17 cellular contexts compared by ENCODE assay signal in the genomic region with DNA sequence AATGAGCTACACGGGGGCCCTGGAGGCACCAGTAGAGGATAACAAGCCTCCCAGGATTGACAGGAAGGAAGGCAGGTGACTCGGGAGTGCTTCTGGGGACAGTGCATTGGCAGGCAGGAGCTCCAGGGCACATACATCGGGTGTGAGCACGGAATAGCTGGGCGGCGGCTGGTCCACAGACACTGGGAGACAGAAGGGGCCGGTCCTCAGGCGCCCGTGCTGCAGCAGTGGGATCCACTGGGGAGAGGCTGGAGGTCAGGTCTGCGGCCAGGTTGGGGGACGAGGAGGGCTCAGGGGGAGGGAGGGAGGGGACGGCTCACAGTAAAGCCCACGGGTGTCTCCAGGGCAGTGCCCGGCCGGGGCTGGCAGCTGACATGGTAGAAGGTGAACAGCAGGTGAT. TPM values are rescaled to one million over a fixed set of nuclear protein-coding genes. Genes with fewer than 3 reads are reported as not detected.
DNase-seq lines count a peak whose midpoint lies in the region; ATAC-seq and TF ChIP-seq lines count a peak whose summit lies in the region.
"Had no signal": no experiment of that assay in that cellular context is flagged by ENCODE, and none has a peak within 500 bp of the region (broad histone marks: within the 10 kb centered on the region; RNA-seq: fewer than 3 reads in every experiment).

No MANE protein-coding gene starts in this region.

- H3K79me2 ChIP-seq in PC-3 (ENCODE audit: low read length) = no peaks in the 10 kb centered on the region

- WGBS in aorta, 2 donors = 85 to 87% methylated on average over 15 of the region's 15 CpGs

- no peaks in the 10 kb centered on the region for H3K36me3 Mint-ChIP-seq in neural crest cell (ENCODE audit: low read depth)

- no peaks in the 10 kb centered on the region for H3K4me1 ChIP-seq in PC-3 (ENCODE audit: insufficient read depth, low read length)
- no peaks in the 10 kb centered on the region for H3K4me1 ChIP-seq in aorta (ENCODE audit: control insufficient read depth in 1 of 2, insufficient read depth in 2 of 2, low read length in 2 of 2)
- H3K4me1 ChIP-seq: A549, BE2C, HAP-1 had no signal

- ATAC-seq in PC-3 = 0 out of 2 replicates have a peak, but pooled peaks have one; percentile 21
- ATAC-seq in left lobe of liver = peak; percentile 4
- no peak for ATAC-seq in aorta (ENCODE audit: low FRiP score)
- ATAC-seq in GM21526 (IDR thresholded peaks at IDR 0.05; ENCODE audit: low FRiP score, unreplicated experiment) = no peak
- ATAC-seq: A549 had no signal

- no peaks in the 10 kb centered on the region for H3K27me3 ChIP-seq in PC-3 (ENCODE audit: low read length)
- no peaks in the 10 kb centered on the region for H3K27me3 ChIP-seq in aorta (ENCODE audit: control insufficient read depth in 1 of 2, insufficient read depth in 2 of 2, low read length in 1 of 2)
- H3K27me3 ChIP-seq: BE2C had no signal

- no peaks in the 10 kb centered on the region for H3K9me3 ChIP-seq in PC-3 (ENCODE audit: low read length)
- no peaks in the 10 kb centered on the region for H3K9me3 ChIP-seq in aorta (ENCODE audit: control insufficient read depth, low read length)
- H3K9me3 ChIP-seq: A549, BE2C, HAP-1 had no signal

- no peak for DNase-seq in PC-3
- DNase-seq in left lobe of liver (ENCODE audit: low spot score) = no peak
- DNase-seq in neural crest cell (ENCODE audit: low read depth, low spot score) = no peak
- no peak for DNase-seq in NCI-H345 (lab: John Stamatoyannopoulos, UW)
- DNase-seq in aorta = no peak
- no peak for DNase-seq in activated effector memory CD4-positive, alpha-beta T cell treated with Interleukin-2 at 50 U/mL for 16 hours
- DNase-seq: BE2C; CD4-positive, alpha-beta memory T cell; DMS79; EL; GOT3 had no signal

- TF ChIP-seq CTCF in PC-3 (conservative IDR thresholded peaks at IDR 0.05; ENCODE audit: low read depth, low read length) = no peak
- TF ChIP-seq CTCF in neural crest cell (conservative IDR thresholded peaks at IDR 0.05) = no peak

- no peak overlapping the region for H3K4me2 ChIP-seq in PC-3 (ENCODE audit: low read length)
- H3K4me2 ChIP-seq: A549 had no signal

- H3K27ac ChIP-seq in PC-3 (ENCODE audit: low read length) = no peak overlapping the region
- H3K27ac ChIP-seq in aorta (ENCODE audit: low read depth in 1 of 2, low read length in 2 of 2) = no peak overlapping the region
- H3K27ac ChIP-seq: A549, C4-2B had no signal

- H3K36me3 ChIP-seq in PC-3 (ENCODE audit: low read depth, low read length) = peaks cover 5% of the 10 kb centered on the region
- peaks cover 0 to 3% of the 10 kb centered on the region in 2 donors for H3K36me3 ChIP-seq in aorta (ENCODE audit: control insufficient read depth in 1 of 2, insufficient read depth in 2 of 2, low read length in 1 of 2)
- H3K36me3 ChIP-seq: BE2C had no signal

- no peak overlapping the region for H3K4me3 Mint-ChIP-seq in neural crest cell
- H3K4me3 Mint-ChIP-seq: CD4-positive, alpha-beta memory T cell had no signal

- H3K9me3 Mint-ChIP-seq in neural crest cell = no peaks in the 10 kb centered on the region

- peaks cover 9% of the 10 kb centered on the region for H3K4me1 Mint-ChIP-seq in neural crest cell
- H3K4me1 Mint-ChIP-seq: CD4-positive, alpha-beta memory T cell had no signal

- no peaks in the 10 kb centered on the region for H3K9me2 ChIP-seq in PC-3 (replicated peaks; ENCODE audit: low read length)

- CTCF ChIA-PET in PC-3 (lab: Charles Lee) = no interaction called here

- peak overlapping the region; percentile 81 for H3K27ac Mint-ChIP-seq in neural crest cell (ENCODE audit: unreplicated experiment)
- H3K27ac Mint-ChIP-seq: CD4-positive, alpha-beta memory T cell had no signal

- H3K27me3 Mint-ChIP-seq in neural crest cell (ENCODE audit: low read depth) = no peaks in the 10 kb centered on the region

- H3K9ac ChIP-seq in PC-3 (ENCODE audit: low read length) = no peak overlapping the region

- H3F3A ChIP-seq in PC-3 (ENCODE audit: low read length, unreplicated experiment) = no peaks in the 10 kb centered on the region

- H4K20me1 ChIP-seq in PC-3 (ENCODE audit: low read length) = no peaks in the 10 kb centered on the region

- H3K4me3 ChIP-seq in PC-3 (ENCODE audit: low read length) (no peak overlapping the region), aorta (ENCODE audit: low read length in 2 of 2) (no peak overlapping the region)
- H3K4me3 ChIP-seq: A549, HAP-1 had no signal

- BruUV-seq in PC-3 (replicated peaks; lab: Mats Ljungman, UMichigan) = no TSS peak

- POLR2A ChIA-PET in PC-3 (lab: Charles Lee; ENCODE audit: unreplicated experiment) = no interaction called here

- intact Hi-C loops in PC-3 (cut with micrococcal nuclease) (no loop called here), aorta (cut with DNase I) (no loop called here)

- no peak overlapping the region for H2AFZ ChIP-seq in PC-3 (ENCODE audit: low read length)

RNA-seq across cellular contexts. Expression of a gene that starts 2.1 kb away (rescaled TPM):
- not detected in 2 replicates for total RNA-seq in PC-3 (2014; rRNA removed)
- 202 TPM for total RNA-seq in left lobe of liver
- total RNA-seq in neural crest cell = not detected in 2 replicates
- not detected for total RNA-seq in aorta
- polyA plus RNA-seq in aorta = 10 to 100 TPM in 1 of 2 donors, not detected in 1; 11.8 TPM
- total RNA-seq: CD4-positive, alpha-beta memory T cell; HT1080 had no signal
- polyA plus RNA-seq: AG04450; CD4-positive, alpha-beta memory T cell had no signal

RNA-seq across cellular contexts. Expression of a gene that starts 25.0 kb away (rescaled TPM):
- total RNA-seq in PC-3 (2014; rRNA removed) (28.0 and 29.4 TPM in 2 replicates), left lobe of liver (30.0 TPM), neural crest cell (34.7 and 40.6 TPM in 2 replicates), aorta (100 to 1,000 TPM in 1 of 2 donors, 10 to 100 TPM in 1; 73.1 to 109 TPM)
- 10 to 100 TPM; 12.8 to 71.8 TPM for polyA plus RNA-seq in aorta
- polyA plus RNA-seq: CD4-positive, alpha-beta memory T cell had no signal

RNA-seq across cellular contexts. Expression of a gene that starts 40.0 kb away (rescaled TPM):
- 96.6 and 98.4 TPM in 2 replicates for total RNA-seq in PC-3 (2014; rRNA removed)
- total RNA-seq in left lobe of liver = 61.1 TPM
- total RNA-seq in neural crest cell = 32.1 and 34.2 TPM in 2 replicates
- total RNA-seq in aorta = 100 to 1,000 TPM; 316 to 379 TPM
- 100 to 1,000 TPM; 269 to 282 TPM for polyA plus RNA-seq in aorta

RNA-seq across cellular contexts. Expression of a gene that starts 58.6 kb away (rescaled TPM):
- total RNA-seq in PC-3 (2014; rRNA removed) = not detected in 2 replicates
- total RNA-seq in left lobe of liver = not detected
- not detected in 2 replicates for total RNA-seq in neural crest cell
- not detected for total RNA-seq in aorta
- not detected for polyA plus RNA-seq in aorta
- total RNA-seq: CD4-positive, alpha-beta memory T cell; HT1080 had no signal
- polyA plus RNA-seq: A549; AG04450; CD4-positive, alpha-beta memory T cell had no signal

Comparison
In these comparisons a context has a peak if more than half of its experiments do, and no peak if none do; other contexts are left out.
1. ATAC-seq: peak in PC-3 (single experiment) and left lobe of liver (single experiment); none in aorta (single experiment) and GM21526 (single experiment).
2. RNA of a gene that starts 2.1 kb away (total RNA-seq): 202 TPM in left lobe of liver (single experiment); not detected in aorta, not detected in PC-3 and not detected in neural crest cell; every median in the first group is over 100 times any median in the second.